Comparison of ENCODE assay signal across 14 cellular contexts in genomic region chr14:93014038-93015023, GRCh38.
DNase-seq lines count a peak whose midpoint lies in the region; ATAC-seq and TF ChIP-seq lines count a peak whose summit lies in the region.
"Had no signal": no experiment of that assay in that cellular context is flagged by ENCODE, and none has a peak within 500 bp of the region (broad histone marks: within the 10 kb centered on the region; RNA-seq: fewer than 3 reads in every experiment).

No MANE protein-coding gene starts in this region.

- peak overlapping the region; percentile 85 for H3K27ac Mint-ChIP-seq in activated T-cell treated with anti-CD3 and anti-CD28 coated beads, Interleukin-2, amount 50 U/mL, for 24 hours
- H3K27ac Mint-ChIP-seq in WTC11 (peak overlapping the region; percentile 60), glutamatergic neuron (ENCODE audit: unreplicated experiment) (peak overlapping the region; percentile 59)

- peak overlapping the region; percentile 94 for H3K27ac ChIP-seq in substantia nigra (ENCODE audit: low read depth, low read length, poor library complexity, severe bottlenecking)

- H3K9me3 Mint-ChIP-seq in activated T-cell treated with anti-CD3 and anti-CD28 coated beads, Interleukin-2, amount 50 U/mL, for 24 hours, result no peaks in the 10 kb centered on the region
- H3K9me3 Mint-ChIP-seq in WTC11 (no peaks in the 10 kb centered on the region), glutamatergic neuron (ENCODE audit: unreplicated experiment) (peaks cover 32% of the 10 kb centered on the region)

- H3K4me1 Mint-ChIP-seq in activated T-cell treated with anti-CD3 and anti-CD28 coated beads, Interleukin-2, amount 50 U/mL, for 24 hours (ENCODE audit: low read depth), result peaks cover 26% of the 10 kb centered on the region
- H3K4me1 Mint-ChIP-seq in WTC11 (peaks cover 35% of the 10 kb centered on the region), glutamatergic neuron (ENCODE audit: low read depth, unreplicated experiment) (peaks cover 61% of the 10 kb centered on the region)

- H3K4me3 Mint-ChIP-seq in activated T-cell treated with anti-CD3 and anti-CD28 coated beads, Interleukin-2, amount 50 U/mL, for 24 hours, result no peak overlapping the region
- no peak overlapping the region for H3K4me3 Mint-ChIP-seq in WTC11
- no peak overlapping the region for H3K4me3 Mint-ChIP-seq in glutamatergic neuron (ENCODE audit: unreplicated experiment)

- TF ChIP-seq CTCF in WTC11 (IDR thresholded peaks at IDR 0.05) (no peak), glutamatergic neuron (IDR thresholded peaks at IDR 0.05; ENCODE audit: partially characterized antibody, unreplicated experiment) (no peak)

- DNase-seq in activated T-cell treated with anti-CD3 and anti-CD28 coated beads, Interleukin-2, amount 50 U/mL, for 24 hours, result no peak
- DNase-seq in activated T-cell treated with anti-CD3 and anti-CD28 coated beads for 4 hours (no peak), WTC11 (ENCODE audit: low spot score) (no peak), glutamatergic neuron (no peak), substantia nigra (lab: John Stamatoyannopoulos, UW) (no peak), HPDE6-E6E7 (ENCODE audit: extremely low spot score) (no peak), NOMO-1 treated with dmso at 0.1 percent for 144 hours (lab: John Stamatoyannopoulos, UW; ENCODE audit: unreplicated experiment) (no peak), NCI-H774 (lab: John Stamatoyannopoulos, UW) (no peak)
- DNase-seq: adrenal gland; effector CD8-positive, alpha-beta T cell; kidney glomerular epithelial cell; NCI-H2081 treated with DMSO at 0.1 percent for 48 hours; stimulated activated CD4-positive, alpha-beta T cell treated with anti-CD3 and anti-CD28 coated beads, Interleukin-12 subunit alpha, Interleukin-12 subunit beta, amount 100 ng/mL, for 4 hours had no signal

- POLR2A ChIA-PET in WTC11 (lab: Charles Lee), result no interaction called here

- ATAC-seq in WTC11, result no peak
- ATAC-seq: Panc1 had no signal

- peaks cover 23% of the 10 kb centered on the region for H3K36me3 Mint-ChIP-seq in activated T-cell treated with anti-CD3 and anti-CD28 coated beads, Interleukin-2, amount 50 U/mL, for 24 hours (ENCODE audit: low read depth)
- H3K36me3 Mint-ChIP-seq in WTC11, result peaks cover 6% of the 10 kb centered on the region; the same call in 1 of the 2 replicates
- H3K36me3 Mint-ChIP-seq in glutamatergic neuron (ENCODE audit: unreplicated experiment), result peaks cover 4% of the 10 kb centered on the region

- no peaks in the 10 kb centered on the region for H3K27me3 Mint-ChIP-seq in activated T-cell treated with anti-CD3 and anti-CD28 coated beads, Interleukin-2, amount 50 U/mL, for 24 hours
- H3K27me3 Mint-ChIP-seq in WTC11 (ENCODE audit: low read depth), result no peaks in the 10 kb centered on the region
- H3K27me3 Mint-ChIP-seq in glutamatergic neuron (ENCODE audit: unreplicated experiment), result peaks cover 28% of the 10 kb centered on the region

- CTCF ChIA-PET in WTC11 (lab: Charles Lee), result interaction anchor here (0.7 kb wide), 1 partner anchor 91 kb away, joined by 3 read pairs; no protein-coding TSS in a partner anchor

TF ChIP-seq in WTC11, 78 proteins besides CTCF, POLR2A, EP300 and RAD21:
- TF ChIP-seq FOXP1 (CRISPR knock-in tag; IDR thresholded peaks at IDR 0.05; ENCODE audit: borderline replicate concordance) (no peak), TEAD4 (CRISPR knock-in tag; IDR thresholded peaks at IDR 0.05) (no peak), NFYB (CRISPR knock-in tag; conservative IDR thresholded peaks at IDR 0.05; ENCODE audit: low read depth) (no peak), TCF7 (CRISPR knock-in tag; IDR thresholded peaks at IDR 0.05; ENCODE audit: low read depth) (no peak), NR1H2 (CRISPR knock-in tag; IDR thresholded peaks at IDR 0.05) (no peak), E2F5 (CRISPR knock-in tag; IDR thresholded peaks at IDR 0.05) (no peak), ARID4B (CRISPR knock-in tag; IDR thresholded peaks at IDR 0.05; ENCODE audit: borderline replicate concordance) (no peak)
- TF ChIP-seq, protein P1, sequence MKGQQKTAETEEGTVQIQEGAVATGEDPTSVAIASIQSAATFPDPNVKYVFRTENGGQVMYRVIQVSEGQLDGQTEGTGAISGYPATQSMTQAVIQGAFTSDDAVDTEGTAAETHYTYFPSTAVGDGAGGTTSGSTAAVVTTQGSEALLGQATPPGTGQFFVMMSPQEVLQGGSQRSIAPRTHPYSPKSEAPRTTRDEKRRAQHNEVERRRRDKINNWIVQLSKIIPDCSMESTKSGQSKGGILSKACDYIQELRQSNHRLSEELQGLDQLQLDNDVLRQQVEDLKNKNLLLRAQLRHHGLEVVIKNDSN (CRISPR knock-in tag; IDR thresholded peaks at IDR 0.05), result no peak
- TF ChIP-seq, protein P2, sequence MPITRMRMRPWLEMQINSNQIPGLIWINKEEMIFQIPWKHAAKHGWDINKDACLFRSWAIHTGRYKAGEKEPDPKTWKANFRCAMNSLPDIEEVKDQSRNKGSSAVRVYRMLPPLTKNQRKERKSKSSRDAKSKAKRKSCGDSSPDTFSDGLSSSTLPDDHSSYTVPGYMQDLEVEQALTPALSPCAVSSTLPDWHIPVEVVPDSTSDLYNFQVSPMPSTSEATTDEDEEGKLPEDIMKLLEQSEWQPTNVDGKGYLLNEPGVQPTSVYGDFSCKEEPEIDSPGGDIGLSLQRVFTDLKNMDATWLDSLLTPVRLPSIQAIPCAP (CRISPR knock-in tag; IDR thresholded peaks at IDR 0.05), result no peak
TF ChIP-seq in WTC11: peak in this region for 0.
